31 cellular contexts compared by ENCODE assay signal in the genomic region with DNA sequence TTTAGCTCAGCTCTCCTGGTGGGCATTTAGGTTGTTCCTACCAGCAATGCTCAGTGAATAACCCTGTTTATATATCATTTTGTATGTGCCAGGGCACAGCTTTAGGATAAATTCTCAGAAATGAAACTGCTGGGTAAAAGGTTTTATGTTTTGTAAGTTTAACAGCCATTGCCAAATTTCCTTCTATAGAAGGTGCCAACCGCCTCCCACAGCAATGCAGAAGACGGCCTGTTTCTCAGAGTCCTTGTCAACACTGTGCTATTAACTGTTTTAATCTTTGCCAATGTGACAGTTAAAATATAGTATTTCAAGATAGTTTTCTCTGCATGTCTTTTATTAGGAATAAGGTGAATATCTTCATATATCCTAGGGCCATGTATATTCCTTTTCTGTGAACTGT.
"Had no signal": no experiment of that assay in that cellular context is flagged by ENCODE, and none has a peak within 500 bp of the region (broad histone marks: within the 10 kb centered on the region; RNA-seq: fewer than 3 reads in every experiment).

No MANE protein-coding gene starts in this region.

- H3K36me3 ChIP-seq: breast epithelium, SJSA1 had no signal

- H3K27ac ChIP-seq: adrenal gland, body of pancreas, breast epithelium, Peyer's patch, SJSA1, WERI-Rb-1 had no signal

- H3K4me1 ChIP-seq: adrenal gland, body of pancreas, breast epithelium, Peyer's patch, SJSA1 had no signal

- H3K4me3 ChIP-seq: adrenal gland, body of pancreas, breast epithelium, Peyer's patch, SJSA1 had no signal

- H3K27me3 ChIP-seq: adrenal gland, body of pancreas, breast epithelium, Peyer's patch, SJSA1 had no signal

- DNase-seq: activated CD4-positive, alpha-beta T cell treated with anti-CD3 and anti-CD28 coated beads for 1 hour; activated CD4-positive, alpha-beta T cell treated with anti-CD3 and anti-CD28 coated beads, Interleukin-2, amount 10 ng/mL, durations not matched to agents 24 days and 14 days; activated CD4-positive, alpha-beta T cell treated with anti-CD3 and anti-CD28 coated beads, Interleukin-2, amount 50 U/mL, for 4 hours; activated CD4-positive, CD25-positive, alpha-beta regulatory T cell; activated CD8-positive, alpha-beta T cell treated with anti-CD3 and anti-CD28 coated beads for 36 hours; activated gamma-delta T cell treated with Interleukin-2 at 50 U/mL for 16 hours; activated naive CD4-positive, alpha-beta T cell treated with anti-CD3 and anti-CD28 coated beads for 36 hours; activated T-cell treated with anti-CD3 and anti-CD28 coated beads, Interleukin-2, amount 50 U/mL, for 24 hours; adrenal gland; body of pancreas; MM.1S; MV-4-11; NCI-H1092; NCI-H1436 treated with DMSO at 0.1 percent for 48 hours; NCI-H1694 treated with DMSO at 0.1 percent for 48 hours; NCI-H2029; NCI-H345; NCI-H524 treated with DMSO at 0.1 percent for 48 hours; PC-3; Peyer's patch; RPMI8226; SHP77 treated with DMSO at 0.1 percent for 48 hours; SW 1271; T-helper 1 cell; T-helper 2 cell; T-helper 9 cell; WERI-Rb-1 had no signal

- H3K9me3 ChIP-seq: adrenal gland, body of pancreas, breast epithelium, Peyer's patch, SJSA1 had no signal

- ATAC-seq: activated CD8-positive, alpha-beta T cell treated with anti-CD3 and anti-CD28 coated beads for 36 hours; activated naive CD4-positive, alpha-beta T cell treated with anti-CD3 and anti-CD28 coated beads, Interleukin-2, amount 50 U/mL, for 72 hours; body of pancreas; PC-3; SK-N-SH treated with all-trans-retinoic acid at 6 μM for 48 hours had no signal
